21 cellular contexts compared by ENCODE assay signal in the genomic region with DNA sequence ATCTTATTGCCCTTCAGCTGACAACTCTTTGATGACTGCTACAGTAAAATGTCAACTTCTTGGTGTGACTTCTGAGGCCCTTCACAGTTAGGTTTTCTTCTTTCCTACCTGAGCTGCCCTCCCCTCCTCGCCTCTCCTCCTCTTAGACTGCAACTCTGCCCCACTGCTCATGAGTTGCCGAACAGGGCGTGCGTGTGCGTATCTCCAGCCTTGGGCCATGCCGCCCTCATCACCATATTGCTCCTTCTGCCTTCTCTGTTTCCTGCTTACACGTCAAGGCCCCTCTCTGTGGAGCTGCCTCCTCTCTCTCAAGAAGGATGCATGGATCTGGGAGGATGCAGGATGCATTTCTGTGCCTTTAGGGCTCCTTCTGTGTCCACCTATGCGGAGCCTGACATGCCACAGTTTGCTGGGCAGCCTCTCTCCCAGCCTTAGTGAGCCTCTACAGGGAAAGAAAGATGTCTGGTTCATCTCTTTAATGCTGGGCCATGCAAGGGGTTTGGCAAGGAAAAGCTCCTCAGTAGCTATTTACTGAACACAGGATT.
"Had no signal": no experiment of that assay in that cellular context is flagged by ENCODE, and none has a peak within 500 bp of the region (broad histone marks: within the 10 kb centered on the region; RNA-seq: fewer than 3 reads in every experiment).

No MANE protein-coding gene starts in this region.

- H3K9me3 Mint-ChIP-seq: endodermal cell, nephron progenitor cell had no signal

- H3K27ac ChIP-seq: hepatocyte, neutrophil, spleen, suprapubic skin, thyroid gland had no signal

- H3K4me2 ChIP-seq: hepatocyte had no signal

- H3K27ac Mint-ChIP-seq: endodermal cell; naive thymus-derived CD4-positive, alpha-beta T cell; nephron progenitor cell had no signal

- H3K4me3 ChIP-seq: hepatocyte, spleen, suprapubic skin, thyroid gland had no signal

- H3K9me3 ChIP-seq: neutrophil, spleen, suprapubic skin, thyroid gland had no signal

- H3K27me3 ChIP-seq: hepatocyte, thyroid gland had no signal

- H3K4me1 Mint-ChIP-seq: endodermal cell had no signal

- H3K4me3 Mint-ChIP-seq: endodermal cell; naive thymus-derived CD4-positive, alpha-beta T cell; nephron progenitor cell had no signal

- ATAC-seq: left colon; naive thymus-derived CD4-positive, alpha-beta T cell; sciatic nerve had no signal

- H3K4me1 ChIP-seq: thyroid gland had no signal

- H3K36me3 Mint-ChIP-seq: naive thymus-derived CD4-positive, alpha-beta T cell had no signal

- H2AFZ ChIP-seq: hepatocyte had no signal

- DNase-seq: cerebellar nuclear complex; dermis blood vessel endothelial cell; effector CD4-positive, alpha-beta T cell; endodermal cell; erythroblast; foreskin melanocyte; left colon; mesendoderm; naive thymus-derived CD4-positive, alpha-beta T cell; nephron progenitor cell; posterior cingulate gyrus; spleen; stimulated activated CD4-positive, alpha-beta T cell treated with anti-CD3 and anti-CD28 coated beads, Interleukin-15, amount 100 ng/mL, for 24 hours; stimulated activated CD4-positive, alpha-beta T cell treated with anti-CD3 and anti-CD28 coated beads, Interleukin-1b, Interleukin-23, amount 100 ng/mL, for 48 hours; stimulated activated CD4-positive, alpha-beta T cell treated with anti-CD3 and anti-CD28 coated beads, Interleukin-4, amount 100 ng/mL, for 24 hours; stimulated activated naive CD4-positive, alpha-beta T cell; thyroid gland had no signal

- H3K36me3 ChIP-seq: neutrophil, spleen, suprapubic skin, thyroid gland had no signal
